ENCODE assay signal across 8 cellular contexts in the genomic region with DNA sequence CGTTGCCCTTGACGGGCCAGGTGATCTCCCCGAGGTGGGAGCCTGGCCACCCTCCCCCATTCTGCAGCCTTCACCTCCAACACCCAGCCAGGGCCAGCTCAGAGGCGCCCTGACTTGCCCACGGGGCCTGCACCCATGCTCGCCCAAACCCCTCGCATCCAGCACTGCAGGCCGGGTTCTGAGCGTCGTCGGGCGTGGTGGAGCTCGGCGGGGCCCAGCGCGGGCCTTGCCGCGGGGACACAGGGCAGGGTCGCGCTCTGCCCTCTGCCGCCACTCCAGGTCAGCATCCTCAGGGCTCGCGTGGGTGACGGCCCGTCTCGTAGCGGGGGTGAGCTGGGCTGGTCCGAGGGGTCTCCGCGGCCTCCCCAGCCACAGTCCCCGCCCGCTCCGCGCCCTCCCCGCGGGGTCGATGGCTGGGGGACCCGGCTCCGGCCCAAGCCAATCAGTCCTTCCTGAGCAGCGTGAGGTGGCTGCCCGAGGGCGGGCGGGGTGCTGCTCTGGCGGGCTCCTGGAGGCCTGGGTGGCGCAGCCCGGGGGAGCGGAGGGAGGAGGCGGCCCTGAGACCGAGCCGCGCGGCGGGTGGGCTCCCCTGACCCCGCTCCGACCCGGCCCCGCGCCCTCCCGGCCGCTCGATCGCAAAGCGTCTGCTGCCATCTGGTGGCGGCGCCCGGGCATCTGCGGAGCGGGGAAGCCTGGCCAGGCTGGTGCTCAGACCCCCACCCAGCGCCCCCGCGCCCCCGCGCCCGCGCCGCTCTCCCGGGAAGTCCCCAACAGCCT.
A peak's percentile ranks its signal among the peaks of the same experiment; 100 is the strongest.
DNase-seq lines count a peak whose midpoint lies in the region; ATAC-seq and TF ChIP-seq lines count a peak whose summit lies in the region.

No MANE protein-coding gene starts in this region.

- TF ChIP-seq POLR2A in tibial nerve (IDR thresholded peaks at IDR 0.05): no peak

- ATAC-seq in HG02642 (IDR thresholded peaks at IDR 0.05; ENCODE audit: poor library complexity, unreplicated experiment) (peak; percentile 72), Panc1 (peak; percentile 92)

- peaks cover 15% of the 10 kb centered on the region for H3K4me1 ChIP-seq in Panc1 (ENCODE audit: control insufficient read depth, insufficient read depth, low read length)
- peaks cover 3% of the 10 kb centered on the region for H3K4me1 ChIP-seq in parathyroid adenoma
- H3K4me1 ChIP-seq in tibial nerve: peaks cover 0 to 23% (median 7%) of the 10 kb centered on the region in 4 donors

- no peak for TF ChIP-seq EP300 in tibial nerve (IDR thresholded peaks at IDR 0.05)

- H3K27me3 ChIP-seq in Panc1 (ENCODE audit: control insufficient read depth, insufficient read depth, low read length): no peaks in the 10 kb centered on the region
- no peaks in the 10 kb centered on the region for H3K27me3 ChIP-seq in parathyroid adenoma (ENCODE audit: control insufficient read depth, insufficient read depth, low read length)
- H3K27me3 ChIP-seq in tibial nerve: peaks cover 0 to 31% of the 10 kb centered on the region in 2 donors

- no peaks in the 10 kb centered on the region for H3K36me3 ChIP-seq in Panc1 (ENCODE audit: control insufficient read depth, insufficient read depth, low read length)
- H3K36me3 ChIP-seq in parathyroid adenoma (ENCODE audit: control insufficient read depth, insufficient read depth, low read length): no peaks in the 10 kb centered on the region
- H3K36me3 ChIP-seq in tibial nerve: no peaks in the 10 kb centered on the region

- WGBS in tibial nerve, 2 donors: 0 to 7% methylated on average over 9 to 43 of the region's 77 CpGs

- peaks cover 24% of the 10 kb centered on the region for H3K27me3 Mint-ChIP-seq in activated T-helper 2 cell treated with anti-CD3 and anti-CD28 coated beads, Interferon-gamma antibody, Interleukin-2, Interleukin-4, amounts not matched to agents 10 μg/mL and 5 μg/mL and 100 μg/mL, durations not matched to agents 14 hours and 24 hours and 36 hours (ENCODE audit: low read depth)

- peak overlapping the region; percentile 91 for H2AFZ ChIP-seq in parathyroid adenoma

- peak; percentile 62 for DNase-seq in Daoy (ENCODE audit: low read depth)
- no peak for DNase-seq in Panc1 (ENCODE audit: low read depth, low spot score)
- DNase-seq in activated T-helper 2 cell treated with anti-CD3 and anti-CD28 coated beads, Interferon-gamma antibody, Interleukin-2, Interleukin-4, amounts not matched to agents 10 μg/mL and 5 μg/mL and 100 μg/mL, durations not matched to agents 14 hours and 24 hours and 36 hours (ENCODE audit: low spot score): peak; percentile 58
- DNase-seq in germinal center (ENCODE audit: low spot score): peak; percentile 77
- DNase-seq in tibial nerve (ENCODE audit: low spot score in 2 of 2): peak in 1 of 2 donors; percentile 9
- DNase-seq in globus pallidus (ENCODE audit: low spot score): no peak

- H3K9me3 ChIP-seq in Panc1 (ENCODE audit: control insufficient read depth, insufficient read depth, low read depth, low read length): peaks cover 8% of the 10 kb centered on the region; the same call in 1 of the 2 replicates
- no peaks in the 10 kb centered on the region for H3K9me3 ChIP-seq in parathyroid adenoma (ENCODE audit: control insufficient read depth, low read length)
- peaks cover 0 to 7% (median 0%) of the 10 kb centered on the region in 4 donors for H3K9me3 ChIP-seq in tibial nerve

- H3K4me3 Mint-ChIP-seq in activated T-helper 2 cell treated with anti-CD3 and anti-CD28 coated beads, Interferon-gamma antibody, Interleukin-2, Interleukin-4, amounts not matched to agents 10 μg/mL and 5 μg/mL and 100 μg/mL, durations not matched to agents 14 hours and 24 hours and 36 hours (ENCODE audit: low read depth): peak overlapping the region; percentile 71

- H3K27ac ChIP-seq in Panc1 (ENCODE audit: low read length) (no peak overlapping the region), parathyroid adenoma (no peak overlapping the region), tibial nerve (peak overlapping the region in 1 of 4 donors; percentile 7)

- no peaks in the 10 kb centered on the region for H3K36me3 Mint-ChIP-seq in activated T-helper 2 cell treated with anti-CD3 and anti-CD28 coated beads, Interferon-gamma antibody, Interleukin-2, Interleukin-4, amounts not matched to agents 10 μg/mL and 5 μg/mL and 100 μg/mL, durations not matched to agents 14 hours and 24 hours and 36 hours (ENCODE audit: low read depth)

- H3K4me2 ChIP-seq in parathyroid adenoma (ENCODE audit: low read length): peak overlapping the region; percentile 79

- TF ChIP-seq CTCF in Panc1 (IDR thresholded peaks at IDR 0.05) (peak; percentile 98), parathyroid adenoma (IDR thresholded peaks at IDR 0.05) (peak; percentile 83), tibial nerve (IDR thresholded peaks at IDR 0.05) (peak; percentile 84 to 96 (median 92))

- peaks cover 11% of the 10 kb centered on the region for H3K4me1 Mint-ChIP-seq in activated T-helper 2 cell treated with anti-CD3 and anti-CD28 coated beads, Interferon-gamma antibody, Interleukin-2, Interleukin-4, amounts not matched to agents 10 μg/mL and 5 μg/mL and 100 μg/mL, durations not matched to agents 14 hours and 24 hours and 36 hours (ENCODE audit: low read depth)

- in situ Hi-C loops in Panc1 (cut with HindIII; ENCODE audit: low pct_unique_long_range_greater_than_20kb, low sequenced_read_pairs): no loop called here

- H3K4me3 ChIP-seq in Panc1 (ENCODE audit: low read depth in 2 of 2, low read length in 2 of 2): peak overlapping the region; percentile 42 to 49
- H3K4me3 ChIP-seq in parathyroid adenoma (ENCODE audit: low read depth, low read length): peak overlapping the region; percentile 18
- peak overlapping the region; percentile 27 to 58 (median 41) for H3K4me3 ChIP-seq in tibial nerve

- H3K79me2 ChIP-seq in parathyroid adenoma: no peaks in the 10 kb centered on the region

- CTCF ChIA-PET in Panc1 (lab: Charles Lee): interaction anchor here (0.5 to 1.3 kb wide), 4 partner anchors 15 to 115 kb away, joined by 3 to 7 read pairs (median 4); no protein-coding TSS in a partner anchor

- peaks cover 3% of the 10 kb centered on the region for H3K9me3 Mint-ChIP-seq in activated T-helper 2 cell treated with anti-CD3 and anti-CD28 coated beads, Interferon-gamma antibody, Interleukin-2, Interleukin-4, amounts not matched to agents 10 μg/mL and 5 μg/mL and 100 μg/mL, durations not matched to agents 14 hours and 24 hours and 36 hours

- intact Hi-C loops in Panc1 (cut with micrococcal nuclease; ENCODE audit: unreplicated experiment): loop anchor here (5.0 kb wide), 1 partner anchor 101 kb away; no protein-coding TSS in a partner anchor
- intact Hi-C loops in activated T-helper 2 cell treated with anti-CD3 and anti-CD28 coated beads, Interferon-gamma antibody, Interleukin-2, Interleukin-4, amounts not matched to agents 10 μg/mL and 5 μg/mL and 100 μg/mL, durations not matched to agents 14 hours and 24 hours and 36 hours (cut with micrococcal nuclease): loop anchor here (1.0 kb wide), 2 partner anchors 113 to 143 kb away; no protein-coding TSS in a partner anchor

- no TSS peak for BruUV-seq in Panc1 (replicated peaks; lab: Mats Ljungman, UMichigan)

- POLR2A ChIA-PET in Panc1 (lab: Charles Lee): no interaction called here

- H3K27ac Mint-ChIP-seq in activated T-helper 2 cell treated with anti-CD3 and anti-CD28 coated beads, Interferon-gamma antibody, Interleukin-2, Interleukin-4, amounts not matched to agents 10 μg/mL and 5 μg/mL and 100 μg/mL, durations not matched to agents 14 hours and 24 hours and 36 hours: no peak overlapping the region

- H3K9ac ChIP-seq in parathyroid adenoma: no peak overlapping the region

Comparison
In these comparisons a context has a peak if more than half of its experiments do, and no peak if none do; other contexts are left out.
1. DNase-seq: peak in Daoy (single experiment), activated T-helper 2 cell treated with anti-CD3 and anti-CD28 coated beads, Interferon-gamma antibody, Interleukin-2, Interleukin-4, amounts not matched to agents 10 μg/mL and 5 μg/mL and 100 μg/mL, durations not matched to agents 14 hours and 24 hours and 36 hours (single experiment) and germinal center (single experiment); none in Panc1 (single experiment) and globus pallidus (single experiment).
2. Peak in every context shown above with its lines, with median percentiles within 50 percentile points of each other: H3K4me3 ChIP-seq and CTCF ChIP-seq.